8 cellular contexts compared by ENCODE assay signal in the genomic region with DNA sequence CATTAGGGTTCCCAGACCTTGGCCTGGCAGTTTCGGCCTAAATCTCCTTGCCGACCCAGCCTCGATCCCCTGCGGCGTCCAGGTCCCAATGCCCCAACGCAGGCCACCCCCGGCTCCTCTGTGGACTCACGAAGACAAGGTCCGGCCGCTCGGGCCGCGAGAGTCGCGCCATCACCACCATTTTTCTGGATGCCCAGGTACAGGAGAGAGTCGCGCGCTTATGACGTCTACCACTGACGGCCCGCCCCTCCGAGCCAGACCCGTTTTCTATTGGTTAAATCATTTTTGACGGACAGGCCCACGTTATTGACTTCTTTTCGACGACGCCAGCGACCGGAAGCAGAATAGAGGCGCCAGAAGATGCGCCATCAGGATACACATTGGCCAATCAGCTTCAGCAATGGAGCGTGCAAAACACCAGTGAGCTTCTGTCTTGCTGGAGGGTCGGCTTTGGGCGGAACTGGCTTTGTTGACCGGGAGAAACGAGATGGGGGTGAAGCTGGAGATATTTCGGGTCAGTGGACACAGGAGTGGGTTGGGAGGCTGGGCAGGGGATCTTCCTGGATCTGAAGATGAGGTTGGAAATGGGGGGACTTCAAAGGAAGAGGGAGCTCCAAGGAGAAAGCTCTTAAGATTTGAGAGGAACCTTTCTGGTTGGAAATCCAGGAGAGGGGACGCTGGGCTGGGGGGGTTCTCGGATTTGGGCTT. TPM values are rescaled to one million over a fixed set of nuclear protein-coding genes. Genes with fewer than 3 reads are reported as not detected.
A peak's percentile ranks its signal among the peaks of the same experiment; 100 is the strongest.
DNase-seq lines count a peak whose midpoint lies in the region; ATAC-seq and TF ChIP-seq lines count a peak whose summit lies in the region.

A gene with protein sequence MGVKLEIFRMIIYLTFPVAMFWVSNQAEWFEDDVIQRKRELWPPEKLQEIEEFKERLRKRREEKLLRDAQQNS (plus strand): TSS at position 447 of the 708 bp plus-strand sequence. CDS start 41 bp downstream, at position 488.
A gene (minus strand): TSS at position 199 of the 708 bp plus-strand sequence. CDS start 18 bp downstream, at position 181.

- ATAC-seq in HG03442 (IDR thresholded peaks at IDR 0.05; ENCODE audit: unreplicated experiment), result peak; percentile 89

- TF ChIP-seq CTCF in kidney epithelial cell (IDR thresholded peaks at IDR 0.05; ENCODE audit: insufficient read depth, low read length, poor library complexity, severe bottlenecking), result no peak

- DNase-seq in AML-193 (lab: John Stamatoyannopoulos, UW) (peak; percentile 98 to 99), NCI-H524 treated with DMSO at 0.1 percent for 48 hours (lab: John Stamatoyannopoulos, UW) (peak; percentile 98), kidney epithelial cell (ENCODE audit: low read depth) (peak; percentile 93)
- DNase-seq in activated CD4-positive, alpha-beta T cell treated with anti-CD3 and anti-CD28 coated beads for 4 hours, result peak; percentile 92 to 93
- peak; percentile 90 to 94 for DNase-seq in stimulated activated CD4-positive, alpha-beta T cell treated with anti-CD3 and anti-CD28 coated beads, Interleukin-15, amount 100 ng/mL, for 48 hours (ENCODE audit: low read depth in 2 of 2)

- H3K27ac ChIP-seq in cingulate gyrus (ENCODE audit: low read depth, low read length), result peak within 1 kb of the TSS; percentile 63

- H3K4me3 ChIP-seq in kidney epithelial cell (ENCODE audit: low read depth, low read length), result peak within 1 kb of the TSS; percentile 98

- H3K36me3 ChIP-seq in kidney epithelial cell (ENCODE audit: control insufficient read depth, insufficient read depth, low read length), result peaks cover 2% of the 10 kb centered on the region

- no peaks in the 10 kb centered on the region for H3K27me3 ChIP-seq in kidney epithelial cell (ENCODE audit: control insufficient read depth, insufficient read depth, low read length)

- peak; percentile 70 for TF ChIP-seq POLR2A in GM19193 (IDR thresholded peaks at IDR 0.05; ENCODE audit: extremely low read depth, insufficient read depth, insufficient read length)

RNA-seq across cellular contexts. Expression of the first gene that starts in this region (rescaled TPM):
- total RNA-seq in kidney epithelial cell, result 9.9 and 30.2 TPM in 2 replicates

RNA-seq across cellular contexts. Expression of the second gene that starts in this region (rescaled TPM):
- 48.1 and 53.5 TPM in 2 replicates for total RNA-seq in kidney epithelial cell

Comparison
In these comparisons a context has a peak if more than half of its experiments do, and no peak if none do; other contexts are left out.
1. Peak in every context shown above with its lines: DNase-seq, ATAC-seq, H3K4me3 ChIP-seq and H3K27ac ChIP-seq.